ENCODE assay signal across 9 cellular contexts in genomic region chr12:69196302-69197288, GRCh38. TPM values are rescaled to one million over a fixed set of nuclear protein-coding genes. Genes with fewer than 3 reads are reported as not detected.
DNase-seq lines count a peak whose midpoint lies in the region; ATAC-seq, FAIRE-seq and TF ChIP-seq lines count a peak whose summit lies in the region.
"Had no signal": no experiment of that assay in that cellular context is flagged by ENCODE, and none has a peak within 500 bp of the region (broad histone marks: within the 10 kb centered on the region; RNA-seq: fewer than 3 reads in every experiment).

No MANE protein-coding gene starts in this region.

- DNase-seq in HFF-Myc (ENCODE audit: extremely low read depth, low read depth) (no peak), SW480 (ENCODE audit: low spot score) (peak; percentile 20), kidney (no peak), NCI-H2196 (lab: John Stamatoyannopoulos, UW; ENCODE audit: unreplicated experiment) (no peak)
- DNase-seq in activated CD4-positive, alpha-beta T cell treated with anti-CD3 and anti-CD28 coated beads, Interleukin-2, amount 50 U/mL, for 1 hour: no peak
- DNase-seq: SIG-M5 had no signal

- intact Hi-C loops in kidney (cut with DNase I): no loop called here

- ATAC-seq in HG03095 (IDR thresholded peaks at IDR 0.05; ENCODE audit: unreplicated experiment) (no peak), HG03342 (IDR thresholded peaks at IDR 0.05; ENCODE audit: unreplicated experiment) (no peak)

- TF ChIP-seq CTCF in C4-2B (conservative IDR thresholded peaks at IDR 0.05): peak; percentile 80
- TF ChIP-seq CTCF in HFF-Myc (IDR thresholded peaks at IDR 0.05; ENCODE audit: low read depth, low read length, missing control alignments): peak; percentile 28
- peak; percentile 16 for TF ChIP-seq CTCF in kidney (IDR thresholded peaks at IDR 0.05; ENCODE audit: borderline replicate concordance, extremely low read depth, insufficient read depth)

- no peak for FAIRE-seq in kidney (lab: Jason Lieb, UNC)

- H3K4me3 ChIP-seq in HFF-Myc (replicated peaks; ENCODE audit: low read depth, low read length) (no peak overlapping the region), kidney (ENCODE audit: low read length in 2 of 2) (no peak overlapping the region)

- no peaks in the 10 kb centered on the region for H3K36me3 ChIP-seq in kidney (ENCODE audit: control insufficient read depth in 1 of 2, insufficient read depth in 2 of 2, low read length in 2 of 2)

- peaks cover 8 to 26% of the 10 kb centered on the region in 2 donors for H3K9me3 ChIP-seq in kidney (ENCODE audit: control insufficient read depth in 1 of 2, low read length in 2 of 2)

- H3K27ac ChIP-seq in C4-2B (no peak overlapping the region), kidney (ENCODE audit: low read depth in 2 of 2, low read length in 2 of 2) (no peak overlapping the region)

- H3K9ac ChIP-seq in kidney (ENCODE audit: low read length in 2 of 2): no peak overlapping the region

- no peaks in the 10 kb centered on the region for H3K4me1 ChIP-seq in kidney (ENCODE audit: control insufficient read depth in 1 of 2, insufficient read depth in 1 of 2, low read depth in 1 of 2, low read length in 2 of 2)

RNA-seq across cellular contexts. Expression of gene CPSF6, which starts 42.8 kb away (rescaled TPM):
- total RNA-seq in kidney: 57.3 TPM
- 21.0 TPM for polyA plus RNA-seq in kidney (ENCODE audit: insufficient read depth, low read depth, low replicate concordance)

Comparison
In these comparisons a context has a peak if more than half of its experiments do, and no peak if none do; other contexts are left out.
1. CTCF ChIP-seq: peak in every context shown above with its lines; median percentile 80 in C4-2B; 28 in HFF-Myc; 16 in kidney.